In genomic region chr2:219159771-219160185, GRCh38 we compare ENCODE assay signal across 1 cellular context.
TF ChIP-seq lines count a peak whose summit lies in the region.

No MANE protein-coding gene starts in this region.

TF ChIP-seq in IMR-90, 13 proteins besides CTCF, POLR2A, EP300 and RAD21 (continued from another document):
- TF ChIP-seq USF2 (IDR thresholded peaks at IDR 0.05; ENCODE audit: low read depth, low read length) (no peak), MAFK (IDR thresholded peaks at IDR 0.05; ENCODE audit: low read depth, low read length) (no peak), MAZ (IDR thresholded peaks at IDR 0.05; ENCODE audit: borderline replicate concordance, low read depth, low read length) (no peak), MXI1 (IDR thresholded peaks at IDR 0.05; ENCODE audit: borderline replicate concordance, low read depth, low read length) (no peak)
